8 cellular contexts compared by ENCODE assay signal in genomic region chr7:150368098-150368883, GRCh38. TPM values are rescaled to one million over a fixed set of nuclear protein-coding genes. Genes with fewer than 3 reads are reported as not detected.
DNase-seq lines count a peak whose midpoint lies in the region; ATAC-seq and TF ChIP-seq lines count a peak whose summit lies in the region.

Gene REPIN1 (plus strand): TSS chr7:150368822. CDS start chr7:150369712, 890 bp downstream.

- ATAC-seq in HG03060 (IDR thresholded peaks at IDR 0.05; ENCODE audit: low read depth, unreplicated experiment) (peak; percentile 34), activated B cell treated with CpG ODN at 0.5 μM for 24 hours (ENCODE audit: low read depth) (peak; percentile 43)

- H3K4me1 ChIP-seq in spleen = peaks cover 27 to 93% (median 78%) of the 10 kb centered on the region in 6 donors

- H3K27me3 Mint-ChIP-seq in activated B cell treated with CpG ODN at 0.5 μM for 24 hours = no peaks in the 10 kb centered on the region

- H3K4me3 Mint-ChIP-seq in activated B cell treated with CpG ODN at 0.5 μM for 24 hours = peak within 1 kb of the TSS; percentile 95

- peak within 1 kb of the TSS; percentile 89 to 94 for H3K4me3 ChIP-seq in cardiac fibroblast (replicated peaks in 1 of 2; ENCODE audit: low read depth in 2 of 2, low read length in 2 of 2)
- H3K4me3 ChIP-seq in spleen = peak within 1 kb of the TSS; percentile 54 to 94 (median 84)

- TF ChIP-seq POLR2A in spleen (IDR thresholded peaks at IDR 0.05) = peak in 2 of 3 donors; percentile 27 to 46

- CTCF ChIA-PET in activated B cell treated with CpG ODN at 0.5 μM for 24 hours (lab: Charles Lee) = interaction anchor here (1.0 to 2.0 kb wide), 3 partner anchors 9 to 41 kb away, joined by 4 to 6 read pairs (median 5); no protein-coding TSS in a partner anchor

- no peaks in the 10 kb centered on the region for H3K27me3 ChIP-seq in spleen (replicated peaks in 1 of 7)

- WGBS in spleen, 5 donors = 0 to 1% (median 1%) methylated on average over 43 to 85 of the region's 85 CpGs

- no peaks in the 10 kb centered on the region for H3K9me3 Mint-ChIP-seq in activated B cell treated with CpG ODN at 0.5 μM for 24 hours

- H3K27ac ChIP-seq in spleen = peak within 1 kb of the TSS; percentile 94 to 99 (median 97)

- H3K4me1 Mint-ChIP-seq in activated B cell treated with CpG ODN at 0.5 μM for 24 hours = peaks cover 72% of the 10 kb centered on the region

- H3K9me3 ChIP-seq in spleen = no peaks in the 10 kb centered on the region

- intact Hi-C loops in activated B cell treated with CpG ODN at 0.5 μM for 24 hours (cut with micrococcal nuclease) = loop anchor here (1.0 to 2.0 kb wide), 5 partner anchors 37 to 1277 kb away; partner anchors contain the start of genes SLC4A2, ZNF786 and ZNF862
- intact Hi-C loops in spleen (cut with DNase I; ENCODE audit: low total_unique reads) = no loop called here

- H3K36me3 ChIP-seq in spleen = peaks cover 0 to 36% (median 25%) of the 10 kb centered on the region in 6 donors

- peaks cover 29% of the 10 kb centered on the region for H3K36me3 Mint-ChIP-seq in activated B cell treated with CpG ODN at 0.5 μM for 24 hours (ENCODE audit: low read depth)

- TF ChIP-seq CTCF in activated B cell treated with CpG ODN at 0.5 μM for 24 hours (IDR thresholded peaks at IDR 0.05) (no peak), cardiac fibroblast (IDR thresholded peaks at IDR 0.05; ENCODE audit: low read depth, low read length) (no peak), spleen (IDR thresholded peaks at IDR 0.05 in 8 of 11, conservative IDR thresholded peaks at IDR 0.05 in 3 of 11) (no peak)

- POLR2A ChIA-PET in activated B cell treated with CpG ODN at 0.5 μM for 24 hours (lab: Charles Lee) = interaction anchor here (0.7 to 16.5 kb wide), 10 partner anchors 11 to 1385 kb away, joined by 3 to 421 read pairs (median 3); partner anchors contain the start of genes ACTR3C, GIMAP2, ZNF775 and ZNF862

- peak within 1 kb of the TSS; percentile 95 for H3K27ac Mint-ChIP-seq in activated B cell treated with CpG ODN at 0.5 μM for 24 hours

- DNase-seq in SIG-M5 treated with dmso at 0.1 percent for 504 hours (lab: John Stamatoyannopoulos, UW; ENCODE audit: unreplicated experiment) (peak; percentile 68), SIG-M5 (lab: John Stamatoyannopoulos, UW) (no peak), NCI-H2196 (lab: John Stamatoyannopoulos, UW; ENCODE audit: unreplicated experiment) (peak; percentile 94), activated B cell treated with CpG ODN at 0.5 μM for 24 hours (peak; percentile 85), cardiac fibroblast (ENCODE audit: low read depth in 2 of 2) (peak; percentile 79 to 88), inferior parietal cortex (ENCODE audit: extremely low spot score) (peak; percentile 81), spleen (peak; percentile 98)

RNA-seq across cellular contexts. Expression of gene REPIN1, which starts in this region (rescaled TPM):
- total RNA-seq in activated B cell treated with CpG ODN at 0.5 μM for 24 hours = 106 and 116 TPM in 2 replicates
- total RNA-seq in spleen = 100 to 1,000 TPM in 6 of 7 donors, 10 to 100 TPM in 1; 99.3 to 126 (median 114) TPM
- polyA plus RNA-seq in spleen = 10 to 100 TPM; 47.9 to 75.7 (median 55.0) TPM
